In genomic region chr1:12450831-12451559, GRCh38 we compare ENCODE assay signal across 11 cellular contexts.
A peak's percentile ranks its signal among the peaks of the same experiment; 100 is the strongest.
DNase-seq lines count a peak whose midpoint lies in the region; ATAC-seq and TF ChIP-seq lines count a peak whose summit lies in the region.
"Had no signal": no experiment of that assay in that cellular context is flagged by ENCODE, and none has a peak within 500 bp of the region (broad histone marks: within the 10 kb centered on the region; RNA-seq: fewer than 3 reads in every experiment).

No MANE protein-coding gene starts in this region.

- H3K9me3 ChIP-seq in heart right ventricle (no peaks in the 10 kb centered on the region), upper lobe of left lung (no peaks in the 10 kb centered on the region)
- H3K9me3 ChIP-seq in naive thymus-derived CD4-positive, alpha-beta T cell (ENCODE audit: control insufficient read depth in 2 of 3, low read length in 3 of 3) = no peaks in the 10 kb centered on the region

- peak in 1 of 8 donors; percentile 8 for ATAC-seq in heart right ventricle
- no peak for ATAC-seq in left ventricle myocardium superior
- ATAC-seq in naive thymus-derived CD4-positive, alpha-beta T cell = no peak
- ATAC-seq in upper lobe of left lung (ENCODE audit: low FRiP score in 2 of 2) = peak in 1 of 2 donors; percentile 67
- ATAC-seq in HG02970 (IDR thresholded peaks at IDR 0.05; ENCODE audit: low FRiP score, unreplicated experiment) = no peak
- ATAC-seq in GM21737 (IDR thresholded peaks at IDR 0.05; ENCODE audit: unreplicated experiment) = no peak

- peaks cover 0 to 24% (median 0%) of the 10 kb centered on the region in 9 donors for H3K36me3 ChIP-seq in heart right ventricle
- no peaks in the 10 kb centered on the region for H3K36me3 ChIP-seq in naive thymus-derived CD4-positive, alpha-beta T cell (ENCODE audit: control insufficient read depth in 2 of 3, insufficient read depth in 3 of 3, low read length in 3 of 3)
- no peaks in the 10 kb centered on the region for H3K36me3 ChIP-seq in upper lobe of left lung

- no peaks in the 10 kb centered on the region for H3K27me3 Mint-ChIP-seq in activated naive CD8-positive, alpha-beta T cell treated with anti-CD3 and anti-CD28 coated beads for 36 hours
- peaks cover 0 to 17% (median 0%) of the 10 kb centered on the region in 5 donors for H3K27me3 Mint-ChIP-seq in naive thymus-derived CD4-positive, alpha-beta T cell

- peaks cover 90% of the 10 kb centered on the region for H3K4me1 Mint-ChIP-seq in activated naive CD8-positive, alpha-beta T cell treated with anti-CD3 and anti-CD28 coated beads for 36 hours
- peaks cover 52 to 98% (median 92%) of the 10 kb centered on the region in 7 donors for H3K4me1 Mint-ChIP-seq in naive thymus-derived CD4-positive, alpha-beta T cell

- DNase-seq in heart right ventricle = no peak
- no peak for DNase-seq in left ventricle myocardium superior
- no peak for DNase-seq in activated naive CD8-positive, alpha-beta T cell treated with anti-CD3 and anti-CD28 coated beads for 36 hours
- DNase-seq in naive thymus-derived CD4-positive, alpha-beta T cell = no peak
- no peak for DNase-seq in upper lobe of left lung
- DNase-seq in stimulated activated naive CD4-positive, alpha-beta T cell treated with Interleukin-2 at 50 U/mL for 16 hours (lab: John Stamatoyannopoulos, UW) = no peak
- DNase-seq: endodermal cell, OCI-M1 had no signal

- TF ChIP-seq EP300 in upper lobe of left lung (IDR thresholded peaks at IDR 0.05) = peak in 3 of 4 donors; percentile 91 to 95 (median 91)

- H3K27ac ChIP-seq in heart right ventricle (peak overlapping the region; percentile 33 to 91 (median 71)), upper lobe of left lung (peak overlapping the region; percentile 67 to 86 (median 74))
- H3K27ac ChIP-seq in naive thymus-derived CD4-positive, alpha-beta T cell (ENCODE audit: low read depth, low read length) = no peak overlapping the region
- H3K27ac ChIP-seq: HL-60 had no signal

- POLR2A ChIA-PET in naive thymus-derived CD4-positive, alpha-beta T cell (lab: Charles Lee) = interaction anchor here (0.9 to 14.5 kb wide), 9 partner anchors 8 to 153 kb away, joined by 3 to 212 read pairs (median 8); no protein-coding TSS in a partner anchor

- intact Hi-C loops in heart right ventricle (cut with DNase I) (loop anchor here in 3 of 10 donors (5.0 kb wide), 2 partner anchors 146 to 166 kb away; partner anchors contain the start of gene DHRS3 (in 2 of the 3)), left ventricle myocardium superior (cut with micrococcal nuclease) (no loop called here)
- intact Hi-C loops in naive thymus-derived CD4-positive, alpha-beta T cell (cut with micrococcal nuclease) = no loop called here

- peak overlapping the region; percentile 71 for H3K4me3 Mint-ChIP-seq in activated naive CD8-positive, alpha-beta T cell treated with anti-CD3 and anti-CD28 coated beads for 36 hours
- H3K4me3 Mint-ChIP-seq in naive thymus-derived CD4-positive, alpha-beta T cell = peak overlapping the region in 7 of 10 donors; percentile 78 to 94 (median 81)
- H3K4me3 Mint-ChIP-seq: endodermal cell had no signal

- H3K4me1 ChIP-seq in heart right ventricle = peaks cover 48 to 100% (median 92%) of the 10 kb centered on the region in 9 donors
- H3K4me1 ChIP-seq in naive thymus-derived CD4-positive, alpha-beta T cell (ENCODE audit: control insufficient read depth in 2 of 2, insufficient read depth in 2 of 2, low read length in 2 of 2) = peaks cover 29 to 92% of the 10 kb centered on the region in 2 donors
- peaks cover 80 to 84% (median 83%) of the 10 kb centered on the region in 4 donors for H3K4me1 ChIP-seq in upper lobe of left lung

- TF ChIP-seq CTCF in heart right ventricle (IDR thresholded peaks at IDR 0.05) = no peak
- no peak for TF ChIP-seq CTCF in upper lobe of left lung (IDR thresholded peaks at IDR 0.05)

- peaks cover 6% of the 10 kb centered on the region for H3K9me3 Mint-ChIP-seq in activated naive CD8-positive, alpha-beta T cell treated with anti-CD3 and anti-CD28 coated beads for 36 hours
- no peaks in the 10 kb centered on the region for H3K9me3 Mint-ChIP-seq in naive thymus-derived CD4-positive, alpha-beta T cell
- H3K9me3 Mint-ChIP-seq: endodermal cell had no signal

- 58 to 70% methylated on average over 2 of the region's 2 CpGs for WGBS in heart right ventricle, 2 donors
- WGBS in upper lobe of left lung, 2 donors = 57 to 71% methylated on average over 2 of the region's 2 CpGs

- no peak for TF ChIP-seq POLR2A in upper lobe of left lung (IDR thresholded peaks at IDR 0.05)

- H3K36me3 Mint-ChIP-seq in activated naive CD8-positive, alpha-beta T cell treated with anti-CD3 and anti-CD28 coated beads for 36 hours = peaks cover 70% of the 10 kb centered on the region
- H3K36me3 Mint-ChIP-seq in naive thymus-derived CD4-positive, alpha-beta T cell = peaks cover 0 to 58% (median 7%) of the 10 kb centered on the region in 5 donors

- H3K27me3 ChIP-seq in heart right ventricle (no peaks in the 10 kb centered on the region), upper lobe of left lung (no peaks in the 10 kb centered on the region)
- no peaks in the 10 kb centered on the region for H3K27me3 ChIP-seq in naive thymus-derived CD4-positive, alpha-beta T cell (ENCODE audit: control insufficient read depth in 2 of 2, insufficient read depth in 2 of 2, low read length in 2 of 2)

- CTCF ChIA-PET in naive thymus-derived CD4-positive, alpha-beta T cell (lab: Charles Lee) = interaction anchor here (0.8 to 1.6 kb wide), 4 partner anchors 23 to 169 kb away, joined by 3 to 5 read pairs (median 3); no protein-coding TSS in a partner anchor

- H3K4me3 ChIP-seq in heart right ventricle (no peak overlapping the region), upper lobe of left lung (no peak overlapping the region)
- H3K4me3 ChIP-seq in naive thymus-derived CD4-positive, alpha-beta T cell (ENCODE audit: low read length) = no peak overlapping the region

- H3K27ac Mint-ChIP-seq in activated naive CD8-positive, alpha-beta T cell treated with anti-CD3 and anti-CD28 coated beads for 36 hours = peak overlapping the region; percentile 99
- H3K27ac Mint-ChIP-seq in naive thymus-derived CD4-positive, alpha-beta T cell = peak overlapping the region; percentile 76 to 98 (median 94)
- H3K27ac Mint-ChIP-seq: endodermal cell had no signal
